Comparison of ENCODE assay signal across 10 cellular contexts in genomic region chr2:233380132-233381012, GRCh38. TPM values are rescaled to one million over a fixed set of nuclear protein-coding genes. Genes with fewer than 3 reads are reported as not detected.
DNase-seq lines count a peak whose midpoint lies in the region; ATAC-seq and TF ChIP-seq lines count a peak whose summit lies in the region.
"Had no signal": no experiment of that assay in that cellular context is flagged by ENCODE, and none has a peak within 500 bp of the region (broad histone marks: within the 10 kb centered on the region; RNA-seq: fewer than 3 reads in every experiment).

No MANE protein-coding gene starts in this region.

- peak; percentile 37 for ATAC-seq in GM21576 (IDR thresholded peaks at IDR 0.05; ENCODE audit: unreplicated experiment)
- no peak for ATAC-seq in WTC11
- ATAC-seq in naive B cell (ENCODE audit: low read depth in 2 of 2) = peak; percentile 93
- ATAC-seq in HG03280 (IDR thresholded peaks at IDR 0.05; ENCODE audit: unreplicated experiment) = no peak
- ATAC-seq in GM21360 (IDR thresholded peaks at IDR 0.05; ENCODE audit: unreplicated experiment) = no peak

- TF ChIP-seq CTCF in WTC11 (IDR thresholded peaks at IDR 0.05) = no peak

- no peak overlapping the region for H3K4me3 Mint-ChIP-seq in WTC11
- H3K4me3 Mint-ChIP-seq in naive B cell = peak overlapping the region; percentile 60 to 89 (median 82)

- H3K4me1 Mint-ChIP-seq in WTC11 (peaks cover 33% of the 10 kb centered on the region), naive B cell (peaks cover 77 to 88% (median 82%) of the 10 kb centered on the region in 3 donors)

- peaks cover 4% of the 10 kb centered on the region for H3K9me3 Mint-ChIP-seq in WTC11
- H3K9me3 Mint-ChIP-seq in naive B cell = no peaks in the 10 kb centered on the region

- CTCF ChIA-PET in WTC11 (lab: Charles Lee) = no interaction called here

- H3K27me3 Mint-ChIP-seq in WTC11 (ENCODE audit: low read depth) = no peaks in the 10 kb centered on the region
- no peaks in the 10 kb centered on the region for H3K27me3 Mint-ChIP-seq in naive B cell

- 0 out of 2 replicates have a peak overlapping the region, but pooled peaks have one; percentile 21 for H3K27ac Mint-ChIP-seq in WTC11
- peak overlapping the region; percentile 52 to 98 (median 96) for H3K27ac Mint-ChIP-seq in naive B cell

- DNase-seq in Daoy (ENCODE audit: low read depth) = peak; percentile 28
- no peak for DNase-seq in WTC11 (ENCODE audit: low spot score)
- DNase-seq in naive B cell = peak; percentile 80
- no peak for DNase-seq in COLO668 (lab: John Stamatoyannopoulos, UW; ENCODE audit: unreplicated experiment)
- DNase-seq in activated CD4-positive, alpha-beta T cell treated with anti-CD3 and anti-CD28 coated beads for 48 hours = no peak
- DNase-seq: hypothalamus, NCI-H2081 treated with DMSO at 0.1 percent for 48 hours had no signal

- POLR2A ChIA-PET in WTC11 (lab: Charles Lee) = no interaction called here

- peaks cover 7% of the 10 kb centered on the region for H3K36me3 Mint-ChIP-seq in WTC11
- H3K36me3 Mint-ChIP-seq in naive B cell = peaks cover 0 to 18% of the 10 kb centered on the region in 2 donors

TF ChIP-seq in WTC11, 78 proteins besides CTCF, POLR2A, EP300 and RAD21:
- TF ChIP-seq, protein P1, sequence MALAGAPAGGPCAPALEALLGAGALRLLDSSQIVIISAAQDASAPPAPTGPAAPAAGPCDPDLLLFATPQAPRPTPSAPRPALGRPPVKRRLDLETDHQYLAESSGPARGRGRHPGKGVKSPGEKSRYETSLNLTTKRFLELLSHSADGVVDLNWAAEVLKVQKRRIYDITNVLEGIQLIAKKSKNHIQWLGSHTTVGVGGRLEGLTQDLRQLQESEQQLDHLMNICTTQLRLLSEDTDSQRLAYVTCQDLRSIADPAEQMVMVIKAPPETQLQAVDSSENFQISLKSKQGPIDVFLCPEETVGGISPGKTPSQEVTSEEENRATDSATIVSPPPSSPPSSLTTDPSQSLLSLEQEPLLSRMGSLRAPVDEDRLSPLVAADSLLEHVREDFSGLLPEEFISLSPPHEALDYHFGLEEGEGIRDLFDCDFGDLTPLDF (CRISPR knock-in tag; IDR thresholded peaks at IDR 0.05) = no peak
- TF ChIP-seq, protein P2, sequence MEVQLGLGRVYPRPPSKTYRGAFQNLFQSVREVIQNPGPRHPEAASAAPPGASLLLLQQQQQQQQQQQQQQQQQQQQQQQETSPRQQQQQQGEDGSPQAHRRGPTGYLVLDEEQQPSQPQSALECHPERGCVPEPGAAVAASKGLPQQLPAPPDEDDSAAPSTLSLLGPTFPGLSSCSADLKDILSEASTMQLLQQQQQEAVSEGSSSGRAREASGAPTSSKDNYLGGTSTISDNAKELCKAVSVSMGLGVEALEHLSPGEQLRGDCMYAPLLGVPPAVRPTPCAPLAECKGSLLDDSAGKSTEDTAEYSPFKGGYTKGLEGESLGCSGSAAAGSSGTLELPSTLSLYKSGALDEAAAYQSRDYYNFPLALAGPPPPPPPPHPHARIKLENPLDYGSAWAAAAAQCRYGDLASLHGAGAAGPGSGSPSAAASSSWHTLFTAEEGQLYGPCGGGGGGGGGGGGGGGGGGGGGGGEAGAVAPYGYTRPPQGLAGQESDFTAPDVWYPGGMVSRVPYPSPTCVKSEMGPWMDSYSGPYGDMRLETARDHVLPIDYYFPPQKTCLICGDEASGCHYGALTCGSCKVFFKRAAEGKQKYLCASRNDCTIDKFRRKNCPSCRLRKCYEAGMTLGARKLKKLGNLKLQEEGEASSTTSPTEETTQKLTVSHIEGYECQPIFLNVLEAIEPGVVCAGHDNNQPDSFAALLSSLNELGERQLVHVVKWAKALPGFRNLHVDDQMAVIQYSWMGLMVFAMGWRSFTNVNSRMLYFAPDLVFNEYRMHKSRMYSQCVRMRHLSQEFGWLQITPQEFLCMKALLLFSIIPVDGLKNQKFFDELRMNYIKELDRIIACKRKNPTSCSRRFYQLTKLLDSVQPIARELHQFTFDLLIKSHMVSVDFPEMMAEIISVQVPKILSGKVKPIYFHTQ (CRISPR knock-in tag; IDR thresholded peaks at IDR 0.05) = no peak
- TF ChIP-seq NFE2L1 (CRISPR knock-in tag; IDR thresholded peaks at IDR 0.05) (no peak), CREM (CRISPR knock-in tag; IDR thresholded peaks at IDR 0.05) (no peak), ZBTB43 (CRISPR knock-in tag; IDR thresholded peaks at IDR 0.05) (no peak)
TF ChIP-seq in WTC11: peak in this region for 0.

RNA-seq across cellular contexts. Expression of gene DGKD, which starts 26.1 kb away (rescaled TPM):
- 13.5 TPM in 2 replicates for total RNA-seq in Daoy (2014; rRNA removed; shearing (Covaris generic))
- total RNA-seq in WTC11 (2021) = 30.6 to 41.4 TPM (median 31.9 TPM) in 3 replicates
- 100 to 1,000 TPM in 1 of 6 donors, 10 to 100 TPM in 5; 38.0 to 111 (median 67.7) TPM for polyA plus RNA-seq in naive B cell (ENCODE audit: low read depth in 6 of 6)

Comparison
In these comparisons a context has a peak if more than half of its experiments do, and no peak if none do; other contexts are left out.
1. DNase-seq: peak in Daoy (single experiment) and naive B cell (single experiment); none in WTC11 (single experiment), COLO668 (single experiment) and activated CD4-positive, alpha-beta T cell treated with anti-CD3 and anti-CD28 coated beads for 48 hours (single experiment).
2. ATAC-seq: peak in GM21576 (single experiment) and naive B cell (2 of 2); none in WTC11 (single experiment), HG03280 (single experiment) and GM21360 (single experiment).